In genomic region chr1:150805899-150806298, GRCh38 we compare ENCODE assay signal across 1 cellular context.
TF ChIP-seq lines count a peak whose summit lies in the region.

No MANE protein-coding gene starts in this region.

TF ChIP-seq in K562, 482 proteins besides CTCF, POLR2A, EP300 and RAD21:
- TF ChIP-seq YY1 (IDR thresholded peaks at IDR 0.05; ENCODE audit: borderline replicate concordance in 1 of 3, control insufficient read depth in 1 of 3, extremely low read depth in 1 of 3, insufficient read depth in 3 of 3, insufficient read length in 1 of 3, insufficient replicate concordance in 2 of 3, low read depth in 1 of 3, low read length in 2 of 3) (no peak), FOXA3 (CRISPR knock-in tag; conservative IDR thresholded peaks at IDR 0.05 in 1 of 2, IDR thresholded peaks at IDR 0.05 in 1 of 2) (no peak), ZNF23 (CRISPR knock-in tag; IDR thresholded peaks at IDR 0.05) (no peak), TGIF2 (CRISPR knock-in tag; IDR thresholded peaks at IDR 0.05) (no peak), CBFA2T3 (IDR thresholded peaks at IDR 0.05) (no peak), TAF1 (IDR thresholded peaks at IDR 0.05; ENCODE audit: control insufficient read depth, extremely low read depth, insufficient read depth, low read length, severe bottlenecking) (no peak), PCBP2 (IDR thresholded peaks at IDR 0.05; ENCODE audit: low read depth, low read length, poor library complexity, severe bottlenecking) (no peak), ZNF212 (CRISPR knock-in tag; IDR thresholded peaks at IDR 0.05) (no peak), PRPF4 (IDR thresholded peaks at IDR 0.05; ENCODE audit: insufficient read depth, low read depth, low read length, poor library complexity, severe bottlenecking) (no peak), E2F3 (CRISPR knock-in tag; IDR thresholded peaks at IDR 0.05) (no peak), CBX8 (IDR thresholded peaks at IDR 0.05; ENCODE audit: borderline replicate concordance, extremely low read depth, low read depth, low read length, poor library complexity, severe bottlenecking) (no peak), ZNF263 (CRISPR knock-in tag; IDR thresholded peaks at IDR 0.05; ENCODE audit: borderline replicate concordance) (no peak), KLF13 (tag; IDR thresholded peaks at IDR 0.05; ENCODE audit: borderline replicate concordance, low read depth) (no peak)
- TF ChIP-seq, protein P1, sequence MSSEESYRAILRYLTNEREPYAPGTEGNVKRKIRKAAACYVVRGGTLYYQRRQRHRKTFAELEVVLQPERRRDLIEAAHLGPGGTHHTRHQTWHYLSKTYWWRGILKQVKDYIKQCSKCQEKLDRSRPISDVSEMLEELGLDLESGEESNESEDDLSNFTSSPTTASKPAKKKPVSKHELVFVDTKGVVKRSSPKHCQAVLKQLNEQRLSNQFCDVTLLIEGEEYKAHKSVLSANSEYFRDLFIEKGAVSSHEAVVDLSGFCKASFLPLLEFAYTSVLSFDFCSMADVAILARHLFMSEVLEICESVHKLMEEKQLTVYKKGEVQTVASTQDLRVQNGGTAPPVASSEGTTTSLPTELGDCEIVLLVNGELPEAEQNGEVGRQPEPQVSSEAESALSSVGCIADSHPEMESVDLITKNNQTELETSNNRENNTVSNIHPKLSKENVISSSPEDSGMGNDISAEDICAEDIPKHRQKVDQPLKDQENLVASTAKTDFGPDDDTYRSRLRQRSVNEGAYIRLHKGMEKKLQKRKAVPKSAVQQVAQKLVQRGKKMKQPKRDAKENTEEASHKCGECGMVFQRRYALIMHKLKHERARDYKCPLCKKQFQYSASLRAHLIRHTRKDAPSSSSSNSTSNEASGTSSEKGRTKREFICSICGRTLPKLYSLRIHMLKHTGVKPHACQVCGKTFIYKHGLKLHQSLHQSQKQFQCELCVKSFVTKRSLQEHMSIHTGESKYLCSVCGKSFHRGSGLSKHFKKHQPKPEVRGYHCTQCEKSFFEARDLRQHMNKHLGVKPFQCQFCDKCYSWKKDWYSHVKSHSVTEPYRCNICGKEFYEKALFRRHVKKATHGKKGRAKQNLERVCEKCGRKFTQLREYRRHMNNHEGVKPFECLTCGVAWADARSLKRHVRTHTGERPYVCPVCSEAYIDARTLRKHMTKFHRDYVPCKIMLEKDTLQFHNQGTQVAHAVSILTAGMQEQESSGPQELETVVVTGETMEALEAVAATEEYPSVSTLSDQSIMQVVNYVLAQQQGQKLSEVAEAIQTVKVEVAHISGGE (CRISPR knock-in tag; IDR thresholded peaks at IDR 0.05), result no peak
- TF ChIP-seq, protein P2, sequence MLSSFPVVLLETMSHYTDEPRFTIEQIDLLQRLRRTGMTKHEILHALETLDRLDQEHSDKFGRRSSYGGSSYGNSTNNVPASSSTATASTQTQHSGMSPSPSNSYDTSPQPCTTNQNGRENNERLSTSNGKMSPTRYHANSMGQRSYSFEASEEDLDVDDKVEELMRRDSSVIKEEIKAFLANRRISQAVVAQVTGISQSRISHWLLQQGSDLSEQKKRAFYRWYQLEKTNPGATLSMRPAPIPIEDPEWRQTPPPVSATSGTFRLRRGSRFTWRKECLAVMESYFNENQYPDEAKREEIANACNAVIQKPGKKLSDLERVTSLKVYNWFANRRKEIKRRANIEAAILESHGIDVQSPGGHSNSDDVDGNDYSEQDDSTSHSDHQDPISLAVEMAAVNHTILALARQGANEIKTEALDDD (IDR thresholded peaks at IDR 0.05), result no peak
TF ChIP-seq in K562: peak in this region for 0.
